In the genomic region with DNA sequence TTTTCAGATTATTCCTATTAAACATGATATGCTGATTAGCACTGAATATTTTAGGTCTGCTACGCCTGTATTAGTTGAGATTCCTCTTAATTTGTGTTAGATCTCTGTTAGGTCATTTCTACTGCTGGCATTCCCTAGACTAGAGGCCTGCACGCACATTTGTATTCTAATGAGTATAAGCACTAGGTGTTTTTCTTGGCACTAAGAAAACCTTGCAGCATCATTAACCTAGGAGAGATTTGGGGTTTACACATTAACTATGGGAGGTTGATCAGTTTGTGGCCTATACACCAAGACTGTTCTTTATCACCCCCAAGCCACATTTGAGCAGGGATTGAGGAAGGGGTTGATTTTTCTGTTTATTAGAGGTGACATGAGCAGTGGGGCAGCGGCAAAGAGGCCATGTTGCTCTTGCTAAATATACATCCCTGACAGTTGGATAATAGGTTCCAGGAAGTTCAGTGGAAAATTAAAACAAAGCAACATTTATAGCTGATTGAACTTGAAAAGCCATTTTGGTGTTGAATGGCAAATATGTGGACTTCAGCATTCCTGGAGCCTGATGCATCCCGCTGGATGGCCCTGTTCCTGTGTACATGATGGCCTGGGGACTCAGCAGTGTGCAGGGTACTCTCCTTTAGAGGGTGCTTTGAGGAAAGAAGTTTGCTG, we compare ENCODE assay signal across 9 cellular contexts.
DNase-seq lines count a peak whose midpoint lies in the region; ATAC-seq, FAIRE-seq and TF ChIP-seq lines count a peak whose summit lies in the region.
"Had no signal": no experiment of that assay in that cellular context is flagged by ENCODE, and none has a peak within 500 bp of the region (broad histone marks: within the 10 kb centered on the region; RNA-seq: fewer than 3 reads in every experiment).

No MANE protein-coding gene starts in this region.

- no peak overlapping the region for H3K27ac Mint-ChIP-seq in activated CD8-positive, alpha-beta T cell treated with anti-CD3 and anti-CD28 coated beads, Interleukin-2, amount 10 ng/mL, durations not matched to agents 7 days and 5 days

- intact Hi-C loops in mammary epithelial cell (cut with micrococcal nuclease) = no loop called here
- intact Hi-C loops in stomach (cut with DNase I; ENCODE audit: low total_unique reads) = no loop called here

- CTCF ChIA-PET in mammary epithelial cell (lab: Charles Lee; ENCODE audit: low non-redundant PET) = no interaction called here
- CTCF ChIA-PET in activated CD8-positive, alpha-beta T cell treated with anti-CD3 and anti-CD28 coated beads, Interleukin-2, amount 10 ng/mL, durations not matched to agents 7 days and 5 days (lab: Charles Lee) = interaction anchor here (4.3 to 5.5 kb wide), 2 partner anchors 41 to 79 kb away, joined by 23 to 40 read pairs; no protein-coding TSS in a partner anchor

- H3K4me3 ChIP-seq in mammary epithelial cell (replicated peaks in 1 of 3; ENCODE audit: insufficient read depth in 1 of 3, low read depth in 2 of 3, low read length in 3 of 3) (no peak overlapping the region), kidney epithelial cell (ENCODE audit: low read depth, low read length) (no peak overlapping the region), stomach (no peak overlapping the region), gastroesophageal sphincter (no peak overlapping the region)

- no peak overlapping the region for H3K4me3 Mint-ChIP-seq in activated CD8-positive, alpha-beta T cell treated with anti-CD3 and anti-CD28 coated beads, Interleukin-2, amount 10 ng/mL, durations not matched to agents 7 days and 5 days

- peak overlapping the region; percentile 11 for H3K27ac ChIP-seq in mammary epithelial cell (ENCODE audit: insufficient read depth, low read depth, low read length)
- peak overlapping the region in 4 of 5 donors; percentile 5 to 49 (median 20) for H3K27ac ChIP-seq in stomach
- peak overlapping the region in 2 of 4 donors; percentile 5 to 32 for H3K27ac ChIP-seq in gastroesophageal sphincter

- no peaks in the 10 kb centered on the region for H3K9me3 Mint-ChIP-seq in activated CD8-positive, alpha-beta T cell treated with anti-CD3 and anti-CD28 coated beads, Interleukin-2, amount 10 ng/mL, durations not matched to agents 7 days and 5 days (ENCODE audit: insufficient read depth)

- TF ChIP-seq EP300 in stomach (IDR thresholded peaks at IDR 0.05) = no peak
- no peak for TF ChIP-seq EP300 in gastroesophageal sphincter (IDR thresholded peaks at IDR 0.05)

- H3K27me3 ChIP-seq in mammary epithelial cell (ENCODE audit: insufficient read depth, low read length) (no peaks in the 10 kb centered on the region), kidney epithelial cell (ENCODE audit: control insufficient read depth, insufficient read depth, low read length) (no peaks in the 10 kb centered on the region), stomach (no peaks in the 10 kb centered on the region), gastroesophageal sphincter (no peaks in the 10 kb centered on the region)

- peaks cover 14% of the 10 kb centered on the region for H3K36me3 Mint-ChIP-seq in activated CD8-positive, alpha-beta T cell treated with anti-CD3 and anti-CD28 coated beads, Interleukin-2, amount 10 ng/mL, durations not matched to agents 7 days and 5 days (ENCODE audit: low read depth)

- H3K79me2 ChIP-seq in mammary epithelial cell (ENCODE audit: insufficient read depth, low read length) = peaks cover 90% of the 10 kb centered on the region

- no peaks in the 10 kb centered on the region for H3K27me3 Mint-ChIP-seq in activated CD8-positive, alpha-beta T cell treated with anti-CD3 and anti-CD28 coated beads, Interleukin-2, amount 10 ng/mL, durations not matched to agents 7 days and 5 days (ENCODE audit: low read depth)

- H3K4me2 ChIP-seq in mammary epithelial cell (ENCODE audit: insufficient read depth, low read depth, low read length) = peak overlapping the region; percentile 9

- TF ChIP-seq CTCF in mammary epithelial cell (conservative IDR thresholded peaks at IDR 0.05 in 1 of 2, IDR thresholded peaks at IDR 0.05 in 1 of 2; ENCODE audit: extremely low read depth in 1 of 2, insufficient read depth in 1 of 2, low read depth in 1 of 2, low read length in 2 of 2) (no peak), kidney epithelial cell (IDR thresholded peaks at IDR 0.05; ENCODE audit: insufficient read depth, low read length, poor library complexity, severe bottlenecking) (no peak), stomach (IDR thresholded peaks at IDR 0.05) (no peak), gastroesophageal sphincter (IDR thresholded peaks at IDR 0.05) (no peak)

- TF ChIP-seq POLR2A in stomach (IDR thresholded peaks at IDR 0.05) (no peak), gastroesophageal sphincter (IDR thresholded peaks at IDR 0.05) (no peak)

- no peak overlapping the region for H2AFZ ChIP-seq in mammary epithelial cell (ENCODE audit: low read depth, low read length)

- no peak for ATAC-seq in activated CD8-positive, alpha-beta T cell treated with anti-CD3 and anti-CD28 coated beads, Interleukin-2, amount 10 ng/mL, durations not matched to agents 7 days and 5 days
- no peak for ATAC-seq in gastroesophageal sphincter

- dilution Hi-C loops in mammary epithelial cell (cut with HindIII; ENCODE audit: low sequenced_read_pairs) = loop anchor here (5.0 kb wide), 1 partner anchor 48 kb away; no protein-coding TSS in a partner anchor

- POLR2A ChIA-PET in activated CD8-positive, alpha-beta T cell treated with anti-CD3 and anti-CD28 coated beads, Interleukin-2, amount 10 ng/mL, durations not matched to agents 7 days and 5 days (lab: Charles Lee) = no interaction called here

- no TSS peak for BruUV-seq in mammary epithelial cell (replicated peaks; lab: Mats Ljungman, UMichigan)

- WGBS in mammary epithelial cell (ENCODE audit: low coverage, missing lambda C conversion rate) = 41% methylated on average over 4 of the region's 4 CpGs
- WGBS in stomach, 5 donors = 43 to 55% (median 46%) methylated on average over 4 of the region's 4 CpGs
- 68 to 77% methylated on average over 3 to 4 of the region's 4 CpGs for WGBS in gastroesophageal sphincter (ENCODE audit: low coverage in 1 of 2), 2 donors

- H3K9me3 ChIP-seq in mammary epithelial cell (replicated peaks; ENCODE audit: insufficient read depth, low read length) (no peaks in the 10 kb centered on the region), stomach (no peaks in the 10 kb centered on the region), gastroesophageal sphincter (no peaks in the 10 kb centered on the region)

- no peak overlapping the region for H3K9ac ChIP-seq in mammary epithelial cell (ENCODE audit: insufficient read depth, low read length)

- H3K36me3 ChIP-seq in mammary epithelial cell (ENCODE audit: insufficient read depth, low read length) (no peaks in the 10 kb centered on the region), kidney epithelial cell (ENCODE audit: control insufficient read depth, insufficient read depth, low read length) (no peaks in the 10 kb centered on the region), stomach (peaks cover 0 to 14% (median 3%) of the 10 kb centered on the region in 4 donors), gastroesophageal sphincter (no peaks in the 10 kb centered on the region)

- FAIRE-seq in HTR-8/SVneo (lab: Jason Lieb, UNC) = no peak

- H3K4me1 Mint-ChIP-seq in activated CD8-positive, alpha-beta T cell treated with anti-CD3 and anti-CD28 coated beads, Interleukin-2, amount 10 ng/mL, durations not matched to agents 7 days and 5 days (ENCODE audit: low read depth) = peaks cover 33% of the 10 kb centered on the region

- no peaks in the 10 kb centered on the region for H4K20me1 ChIP-seq in mammary epithelial cell (ENCODE audit: insufficient read depth, low read length)

- H3K4me1 ChIP-seq in mammary epithelial cell (ENCODE audit: insufficient read depth, low read length) (peaks cover 27% of the 10 kb centered on the region), stomach (peaks cover 6 to 56% (median 41%) of the 10 kb centered on the region in 4 donors), gastroesophageal sphincter (peaks cover 0 to 65% (median 30%) of the 10 kb centered on the region in 3 donors)

- DNase-seq in HTR-8/SVneo (ENCODE audit: insufficient read length, low spot score) (peak; percentile 42), mammary epithelial cell (peak; percentile 32), kidney epithelial cell (ENCODE audit: low read depth) (peak; percentile 78), stomach (no peak), nucleus accumbens (lab: John Stamatoyannopoulos, UW) (no peak)
- no peak for DNase-seq in activated CD8-positive, alpha-beta T cell treated with anti-CD3 and anti-CD28 coated beads, Interleukin-2, amount 10 ng/mL, durations not matched to agents 7 days and 5 days
- DNase-seq: caudate nucleus, NCI-H1930 had no signal

- in situ Hi-C loops in mammary epithelial cell (cut with MboI; ENCODE audit: low sequenced_read_pairs in 2 of 2) = no loop called here

Comparison
In these comparisons a context has a peak if more than half of its experiments do, and no peak if none do; other contexts are left out.
1. DNase-seq: peak in HTR-8/SVneo (single experiment), mammary epithelial cell (single experiment) and kidney epithelial cell (single experiment); none in stomach (single experiment), nucleus accumbens (0 of 56) and activated CD8-positive, alpha-beta T cell treated with anti-CD3 and anti-CD28 coated beads, Interleukin-2, amount 10 ng/mL, durations not matched to agents 7 days and 5 days (single experiment).